Comparison of ENCODE assay signal across 1 cellular context in genomic region chr1:110003747-110004428, GRCh38.
A peak's percentile ranks its signal among the peaks of the same experiment; 100 is the strongest.
TF ChIP-seq lines count a peak whose summit lies in the region.

No MANE protein-coding gene starts in this region.

TF ChIP-seq in A549, 52 proteins besides CTCF, POLR2A, EP300 and RAD21 (continued from another document):
- TF ChIP-seq HDAC2 (IDR thresholded peaks at IDR 0.05) (no peak), RNF2 (IDR thresholded peaks at IDR 0.05; ENCODE audit: borderline replicate concordance, low read depth) (no peak), NFE2L2 (conservative IDR thresholded peaks at IDR 0.05; ENCODE audit: low read length) (peak; percentile 97), ZNF302 (CRISPR knock-in tag; IDR thresholded peaks at IDR 0.05) (no peak), CBX8 (IDR thresholded peaks at IDR 0.05) (no peak), SMC3 (IDR thresholded peaks at IDR 0.05) (0 out of 3 replicates have a peak, but pooled peaks have one; percentile 9), BHLHE40 (IDR thresholded peaks at IDR 0.05; ENCODE audit: low read depth, low read length) (no peak), MYC (IDR thresholded peaks at IDR 0.05; ENCODE audit: borderline replicate concordance, low read length) (no peak), HEYL (CRISPR knock-in tag; IDR thresholded peaks at IDR 0.05) (no peak), ATOH8 (CRISPR knock-in tag; IDR thresholded peaks at IDR 0.05; ENCODE audit: low read depth) (no peak), RCOR1 (IDR thresholded peaks at IDR 0.05; ENCODE audit: low read depth, low read length) (no peak), KDM5A (IDR thresholded peaks at IDR 0.05) (no peak), FOSB (CRISPR knock-in tag; IDR thresholded peaks at IDR 0.05) (no peak), FOXS1 (CRISPR knock-in tag; IDR thresholded peaks at IDR 0.05) (no peak), NPAS2 (CRISPR knock-in tag; IDR thresholded peaks at IDR 0.05; ENCODE audit: borderline replicate concordance) (no peak), RFX5 (IDR thresholded peaks at IDR 0.05) (no peak), ZSCAN20 (CRISPR knock-in tag; IDR thresholded peaks at IDR 0.05) (no peak), CEBPB (IDR thresholded peaks at IDR 0.05) (peak; percentile 67 to 89; a peak in 3 of 4 replicates), TP53 (CRISPR knock-in tag; IDR thresholded peaks at IDR 0.05) (no peak), ZC3H11A (IDR thresholded peaks at IDR 0.05) (no peak), POLR2AphosphoS2 (conservative IDR thresholded peaks at IDR 0.05; ENCODE audit: low read length) (no peak), PBX3 (IDR thresholded peaks at IDR 0.05) (no peak), JUNB (IDR thresholded peaks at IDR 0.05) (no peak)
- TF ChIP-seq, protein P1, sequence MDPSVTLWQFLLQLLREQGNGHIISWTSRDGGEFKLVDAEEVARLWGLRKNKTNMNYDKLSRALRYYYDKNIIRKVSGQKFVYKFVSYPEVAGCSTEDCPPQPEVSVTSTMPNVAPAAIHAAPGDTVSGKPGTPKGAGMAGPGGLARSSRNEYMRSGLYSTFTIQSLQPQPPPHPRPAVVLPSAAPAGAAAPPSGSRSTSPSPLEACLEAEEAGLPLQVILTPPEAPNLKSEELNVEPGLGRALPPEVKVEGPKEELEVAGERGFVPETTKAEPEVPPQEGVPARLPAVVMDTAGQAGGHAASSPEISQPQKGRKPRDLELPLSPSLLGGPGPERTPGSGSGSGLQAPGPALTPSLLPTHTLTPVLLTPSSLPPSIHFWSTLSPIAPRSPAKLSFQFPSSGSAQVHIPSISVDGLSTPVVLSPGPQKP (IDR thresholded peaks at IDR 0.05; ENCODE audit: low read depth, low read length) = no peak
- TF ChIP-seq, protein P2, sequence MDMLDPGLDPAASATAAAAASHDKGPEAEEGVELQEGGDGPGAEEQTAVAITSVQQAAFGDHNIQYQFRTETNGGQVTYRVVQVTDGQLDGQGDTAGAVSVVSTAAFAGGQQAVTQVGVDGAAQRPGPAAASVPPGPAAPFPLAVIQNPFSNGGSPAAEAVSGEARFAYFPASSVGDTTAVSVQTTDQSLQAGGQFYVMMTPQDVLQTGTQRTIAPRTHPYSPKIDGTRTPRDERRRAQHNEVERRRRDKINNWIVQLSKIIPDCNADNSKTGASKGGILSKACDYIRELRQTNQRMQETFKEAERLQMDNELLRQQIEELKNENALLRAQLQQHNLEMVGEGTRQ (IDR thresholded peaks at IDR 0.05) = no peak
- TF ChIP-seq, protein P3, sequence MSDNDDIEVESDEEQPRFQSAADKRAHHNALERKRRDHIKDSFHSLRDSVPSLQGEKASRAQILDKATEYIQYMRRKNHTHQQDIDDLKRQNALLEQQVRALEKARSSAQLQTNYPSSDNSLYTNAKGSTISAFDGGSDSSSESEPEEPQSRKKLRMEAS (IDR thresholded peaks at IDR 0.05) = no peak
